9 cellular contexts compared by ENCODE assay signal in genomic region chr10:124693801-124694416, GRCh38. TPM values are rescaled to one million over a fixed set of nuclear protein-coding genes. Genes with fewer than 3 reads are reported as not detected.
DNase-seq lines count a peak whose midpoint lies in the region; ATAC-seq and TF ChIP-seq lines count a peak whose summit lies in the region.
"Had no signal": no experiment of that assay in that cellular context is flagged by ENCODE, and none has a peak within 500 bp of the region (broad histone marks: within the 10 kb centered on the region; RNA-seq: fewer than 3 reads in every experiment).

No MANE protein-coding gene starts in this region.

- 60% methylated on average over 10 of the region's 10 CpGs for WGBS in hepatocyte (ENCODE audit: low lambda C conversion rate, missing lambda C conversion rate)
- 57 to 65% methylated on average over 4 to 10 of the region's 10 CpGs for WGBS in transverse colon (ENCODE audit: low coverage in 1 of 2), 2 donors

- no peak for TF ChIP-seq EP300 in transverse colon (IDR thresholded peaks at IDR 0.05; ENCODE audit: low read depth)

- peaks cover 21% of the 10 kb centered on the region; the same call in 1 of the 2 replicates for H3K79me2 ChIP-seq in OCI-LY3 (ENCODE audit: low read length)
- no peaks in the 10 kb centered on the region for H3K79me2 ChIP-seq in hepatocyte

- H3K27me3 ChIP-seq in OCI-LY3 (ENCODE audit: low read depth, low read length) (no peaks in the 10 kb centered on the region), hepatocyte (no peaks in the 10 kb centered on the region), transverse colon (no peaks in the 10 kb centered on the region)

- H3K36me3 Mint-ChIP-seq in activated T-cell treated with anti-CD3 and anti-CD28 coated beads, Interleukin-2, amount 50 U/mL, for 72 hours (ENCODE audit: insufficient read depth in 2 of 2), result peaks cover 12 to 23% of the 10 kb centered on the region in 2 donors

- peak overlapping the region; percentile 38 to 39 for H3K4me3 Mint-ChIP-seq in activated T-cell treated with anti-CD3 and anti-CD28 coated beads, Interleukin-2, amount 50 U/mL, for 72 hours

- no peaks in the 10 kb centered on the region for H3K9me3 Mint-ChIP-seq in activated T-cell treated with anti-CD3 and anti-CD28 coated beads, Interleukin-2, amount 50 U/mL, for 72 hours

- H3K4me1 ChIP-seq in OCI-LY3 (ENCODE audit: low read length) (peaks cover 54% of the 10 kb centered on the region), hepatocyte (ENCODE audit: insufficient read depth) (no peaks in the 10 kb centered on the region), transverse colon (peaks cover 0 to 34% (median 2%) of the 10 kb centered on the region in 4 donors)
- H3K4me1 ChIP-seq: Caco-2 had no signal

- peaks cover 36% of the 10 kb centered on the region for H3K36me3 ChIP-seq in OCI-LY3 (replicated peaks; ENCODE audit: low read depth, low read length)
- no peaks in the 10 kb centered on the region for H3K36me3 ChIP-seq in hepatocyte (replicated peaks; ENCODE audit: insufficient read depth, low read depth)
- H3K36me3 ChIP-seq in transverse colon, result peaks cover 0 to 5% (median 0%) of the 10 kb centered on the region in 4 donors

- no peaks in the 10 kb centered on the region for H3K9me3 ChIP-seq in OCI-LY3 (ENCODE audit: insufficient read depth, low read length)
- H3K9me3 ChIP-seq in hepatocyte (ENCODE audit: low read depth), result no peaks in the 10 kb centered on the region
- H3K9me3 ChIP-seq in transverse colon, result no peaks in the 10 kb centered on the region
- H3K9me3 ChIP-seq: Caco-2 had no signal

- no peaks in the 10 kb centered on the region for H3K9me2 ChIP-seq in hepatocyte (replicated peaks; ENCODE audit: insufficient read depth)

- no peaks in the 10 kb centered on the region for H3K27me3 Mint-ChIP-seq in activated T-cell treated with anti-CD3 and anti-CD28 coated beads, Interleukin-2, amount 50 U/mL, for 72 hours (ENCODE audit: low read depth)

- H3K27ac Mint-ChIP-seq in activated T-cell treated with anti-CD3 and anti-CD28 coated beads, Interleukin-2, amount 50 U/mL, for 72 hours, result peak overlapping the region; percentile 26

- no peak overlapping the region for H3K4me3 ChIP-seq in OCI-LY3 (ENCODE audit: low read length)
- no peak overlapping the region for H3K4me3 ChIP-seq in hepatocyte
- no peak overlapping the region for H3K4me3 ChIP-seq in transverse colon

- H3K4me2 ChIP-seq in OCI-LY3 (ENCODE audit: low read length) (peak overlapping the region; percentile 18; the same call in 1 of the 2 replicates), hepatocyte (no peak overlapping the region)

- intact Hi-C loops in transverse colon (cut with DNase I; ENCODE audit: low total_unique reads), result no loop called here

- no peak for TF ChIP-seq POLR2A in transverse colon (IDR thresholded peaks at IDR 0.05)

- H3K4me1 Mint-ChIP-seq in activated T-cell treated with anti-CD3 and anti-CD28 coated beads, Interleukin-2, amount 50 U/mL, for 72 hours (ENCODE audit: low read depth), result peaks cover 91% of the 10 kb centered on the region

- H2AFZ ChIP-seq in OCI-LY3 (ENCODE audit: low read depth, low read length) (no peak overlapping the region), hepatocyte (no peak overlapping the region)

- no peak overlapping the region for H3K9ac ChIP-seq in OCI-LY3 (ENCODE audit: low read length)

- H4K20me1 ChIP-seq in OCI-LY3 (ENCODE audit: insufficient read depth, low read length) (peaks cover 11% of the 10 kb centered on the region; the same call in 1 of the 2 replicates), hepatocyte (ENCODE audit: insufficient read depth, poor library complexity, severe bottlenecking) (peaks cover 4% of the 10 kb centered on the region)

- no peak for DNase-seq in activated T-cell treated with anti-CD3 and anti-CD28 coated beads, Interleukin-2, amount 50 U/mL, for 72 hours
- no peak for DNase-seq in activated T-cell treated with anti-CD3 and anti-CD28 coated beads, Interleukin-2, amount 50 U/mL, for 48 hours
- DNase-seq in hepatocyte (ENCODE audit: low spot score) (no peak), transverse colon (no peak), AG20443 (ENCODE audit: low spot score) (no peak), HuH-7 (ENCODE audit: low spot score) (no peak)
- DNase-seq: Caco-2 had no signal

- TF ChIP-seq CTCF in OCI-LY3 (IDR thresholded peaks at IDR 0.05; ENCODE audit: low read depth, low read length), result no peak
- no peak for TF ChIP-seq CTCF in hepatocyte (IDR thresholded peaks at IDR 0.05; ENCODE audit: poor library complexity)
- TF ChIP-seq CTCF in transverse colon (IDR thresholded peaks at IDR 0.05), result no peak

- in situ Hi-C loops in transverse colon (cut with MboI; ENCODE audit: low pct_ligation_motif_present in 1 of 4, low pct_unique_long_range_greater_than_20kb in 1 of 4, low sequenced_read_pairs in 3 of 4), result no loop called here

- H3K27ac ChIP-seq in OCI-LY3 (ENCODE audit: low read length), result no peak overlapping the region
- H3K27ac ChIP-seq in hepatocyte, result peak overlapping the region; percentile 20
- peak overlapping the region; percentile 23 to 57 (median 32) for H3K27ac ChIP-seq in transverse colon

- ATAC-seq in activated T-cell treated with anti-CD3 and anti-CD28 coated beads, Interleukin-2, amount 50 U/mL, for 72 hours (replicated peaks in 1 of 2), result peak in 1 of 2 donors; percentile 16
- ATAC-seq in GM18858 (IDR thresholded peaks at IDR 0.05; ENCODE audit: unreplicated experiment), result no peak

RNA-seq across cellular contexts. Expression of gene FAM53B, which starts 50.3 kb away (rescaled TPM):
- total RNA-seq in activated T-cell treated with anti-CD3 and anti-CD28 coated beads, Interleukin-2, amount 50 U/mL, for 72 hours, result 10 to 100 TPM; 30.0 to 37.7 TPM
- total RNA-seq in hepatocyte (20.6 and 23.6 TPM in 2 replicates), transverse colon (100 to 1,000 TPM in 1 of 4 donors, 10 to 100 TPM in 3; 41.0 to 110 (median 50.0) TPM)
- polyA plus RNA-seq in hepatocyte, result 9.1 and 10.3 TPM in 2 replicates
